28 cellular contexts compared by ENCODE assay signal in genomic region chr17:79609175-79609589, GRCh38. TPM values are rescaled to one million over a fixed set of nuclear protein-coding genes. Genes with fewer than 3 reads are reported as not detected.
DNase-seq lines count a peak whose midpoint lies in the region; ATAC-seq and TF ChIP-seq lines count a peak whose summit lies in the region.
"Had no signal": no experiment of that assay in that cellular context is flagged by ENCODE, and none has a peak within 500 bp of the region (broad histone marks: within the 10 kb centered on the region; RNA-seq: fewer than 3 reads in every experiment).

No MANE protein-coding gene starts in this region.

- H3K27ac Mint-ChIP-seq in natural killer cell = no peak overlapping the region
- H3K27ac Mint-ChIP-seq: activated CD4-positive, alpha-beta memory T cell treated with anti-CD3 and anti-CD28 coated beads for 36 hours; CD4-positive, alpha-beta memory T cell; stimulated activated effector memory CD8-positive, alpha-beta T cell treated with anti-CD3 and anti-CD28 coated beads, Interleukin-12 subunit alpha, Interleukin-12 subunit beta, amount 100 ng/mL, for 72 hours had no signal

- peaks cover 0 to 9% of the 10 kb centered on the region in 2 donors for H3K4me1 Mint-ChIP-seq in natural killer cell

- no peaks in the 10 kb centered on the region for H3K27me3 ChIP-seq in rectal smooth muscle tissue (ENCODE audit: control insufficient read depth, insufficient read depth, low read length)
- H3K27me3 ChIP-seq: testis had no signal

- peak overlapping the region; percentile 78 for H3K27ac ChIP-seq in rectal smooth muscle tissue (ENCODE audit: low read depth, low read length)
- H3K27ac ChIP-seq: heart right ventricle, HL-60, pancreas, Peyer's patch, SJSA1, testis, VCaP had no signal

- H3K27me3 Mint-ChIP-seq in natural killer cell (ENCODE audit: low read depth in 2 of 2) = peaks cover 39 to 41% of the 10 kb centered on the region in 2 donors

- intact Hi-C loops in natural killer cell (cut with micrococcal nuclease) = no loop called here

- POLR2A ChIA-PET in HEK293T (lab: Yijun Ruan, JAX) = no interaction called here

- no peaks in the 10 kb centered on the region for H3K9me3 Mint-ChIP-seq in natural killer cell
- H3K9me3 Mint-ChIP-seq: activated CD4-positive, alpha-beta memory T cell treated with anti-CD3 and anti-CD28 coated beads for 36 hours; stimulated activated effector memory CD8-positive, alpha-beta T cell treated with anti-CD3 and anti-CD28 coated beads, Interleukin-12 subunit alpha, Interleukin-12 subunit beta, amount 100 ng/mL, for 72 hours had no signal

- H3K36me3 Mint-ChIP-seq in natural killer cell = no peaks in the 10 kb centered on the region
- H3K36me3 Mint-ChIP-seq: activated CD4-positive, alpha-beta memory T cell treated with anti-CD3 and anti-CD28 coated beads for 36 hours; CD4-positive, alpha-beta memory T cell; stimulated activated effector memory CD8-positive, alpha-beta T cell treated with anti-CD3 and anti-CD28 coated beads, Interleukin-12 subunit alpha, Interleukin-12 subunit beta, amount 100 ng/mL, for 72 hours had no signal

- no peak for TF ChIP-seq CTCF in natural killer cell (IDR thresholded peaks at IDR 0.05)

- H3K4me3 ChIP-seq in iPS-11a (ENCODE audit: low read depth, low read length) = peak overlapping the region; percentile 4
- H3K4me3 ChIP-seq in rectal smooth muscle tissue (ENCODE audit: low read length) = peak overlapping the region; percentile 58
- H3K4me3 ChIP-seq: heart right ventricle, lung, MG63, pancreas, SJSA1 had no signal

- H3K4me1 ChIP-seq in rectal smooth muscle tissue (ENCODE audit: control insufficient read depth, insufficient read depth, low read length) = peaks cover 8% of the 10 kb centered on the region
- H3K4me1 ChIP-seq: pancreas, Peyer's patch, SJSA1 had no signal

- DNase-seq in D341Med (ENCODE audit: low spot score) (peak; percentile 64), NCI-H69 (lab: John Stamatoyannopoulos, UW) (peak; percentile 28), iPS-NIHi11 (ENCODE audit: low spot score) (no peak), HEK293T (ENCODE audit: extremely low spot score) (no peak), natural killer cell (no peak)
- DNase-seq: activated CD4-positive, alpha-beta memory T cell treated with anti-CD3 and anti-CD28 coated beads for 36 hours; activated gamma-delta T cell treated with Interleukin-2 at 50 U/mL for 16 hours; activated T-cell treated with anti-CD3 and anti-CD28 coated beads for 4 hours; CD4-positive, alpha-beta memory T cell; cortex of kidney; DMS79; heart right ventricle; kidney; MG63; NCI-H1436 treated with DMSO at 0.1 percent for 48 hours; pancreas; Peyer's patch; T-helper 2 cell; testis had no signal

- no peaks in the 10 kb centered on the region for H3K36me3 ChIP-seq in rectal smooth muscle tissue (ENCODE audit: control insufficient read depth, insufficient read depth, low read length)
- H3K36me3 ChIP-seq: heart right ventricle, MG63, pancreas, Peyer's patch, SJSA1 had no signal

- CTCF ChIA-PET in HEK293T (lab: Yijun Ruan, JAX) = no interaction called here

- ATAC-seq in HG03521 (IDR thresholded peaks at IDR 0.05; ENCODE audit: unreplicated experiment) = no peak
- no peak for ATAC-seq in natural killer cell
- ATAC-seq: HCT116; heart right ventricle; stimulated activated effector memory CD8-positive, alpha-beta T cell treated with anti-CD3 and anti-CD28 coated beads, Interleukin-12 subunit alpha, Interleukin-12 subunit beta, amount 100 ng/mL, for 72 hours had no signal

- H3K9ac ChIP-seq in rectal smooth muscle tissue (ENCODE audit: low read length) = no peak overlapping the region

- no peak overlapping the region for H3K4me3 Mint-ChIP-seq in natural killer cell
- H3K4me3 Mint-ChIP-seq: activated CD4-positive, alpha-beta memory T cell treated with anti-CD3 and anti-CD28 coated beads for 36 hours; stimulated activated effector memory CD8-positive, alpha-beta T cell treated with anti-CD3 and anti-CD28 coated beads, Interleukin-12 subunit alpha, Interleukin-12 subunit beta, amount 100 ng/mL, for 72 hours had no signal

TF ChIP-seq in HEK293T, 16 proteins besides CTCF, POLR2A, EP300 and RAD21:
- TF ChIP-seq ELF4 (IDR thresholded peaks at IDR 0.05) = no peak
- no peak for TF ChIP-seq ARNT (IDR thresholded peaks at IDR 0.05)
- TF ChIP-seq TARDBP (IDR thresholded peaks at IDR 0.05) = no peak
- no peak for TF ChIP-seq FOXM1 (IDR thresholded peaks at IDR 0.05; ENCODE audit: borderline replicate concordance)
- no peak for TF ChIP-seq BHLHE40 (IDR thresholded peaks at IDR 0.05; ENCODE audit: borderline replicate concordance)
- TF ChIP-seq SP1 (IDR thresholded peaks at IDR 0.05) = no peak
- no peak for TF ChIP-seq FOXK2 (IDR thresholded peaks at IDR 0.05)
- TF ChIP-seq L3MBTL2 (conservative IDR thresholded peaks at IDR 0.05) = no peak
- TF ChIP-seq ZNF384 (IDR thresholded peaks at IDR 0.05) = no peak
- no peak for TF ChIP-seq NFRKB (IDR thresholded peaks at IDR 0.05)
- TF ChIP-seq HDGF (IDR thresholded peaks at IDR 0.05; ENCODE audit: borderline replicate concordance) = no peak
- no peak for TF ChIP-seq PKNOX1 (IDR thresholded peaks at IDR 0.05)
- no peak for TF ChIP-seq LEF1 (IDR thresholded peaks at IDR 0.05; ENCODE audit: borderline replicate concordance)
- no peak for TF ChIP-seq CTBP1 (IDR thresholded peaks at IDR 0.05; ENCODE audit: borderline replicate concordance)
- TF ChIP-seq FOXA1 (IDR thresholded peaks at IDR 0.05) = no peak

RNA-seq across cellular contexts. Expression of gene RBFOX3, which starts 1.7 kb away (rescaled TPM):
- 10 to 100 TPM in 1 of 3 donors, 1 to 10 TPM in 2; 3.0 to 17.2 (median 4.9) TPM for total RNA-seq in natural killer cell
- total RNA-seq: activated CD4-positive, alpha-beta memory T cell treated with anti-CD3 and anti-CD28 coated beads for 36 hours; CD4-positive, alpha-beta memory T cell; heart right ventricle; kidney; SJSA1 had no signal

Comparison
In these comparisons a context has a peak if more than half of its experiments do, and no peak if none do; other contexts are left out.
1. DNase-seq: peak in D341Med (single experiment) and NCI-H69 (single experiment); none in iPS-NIHi11 (single experiment), HEK293T (single experiment) and natural killer cell (single experiment).